In the genomic region with DNA sequence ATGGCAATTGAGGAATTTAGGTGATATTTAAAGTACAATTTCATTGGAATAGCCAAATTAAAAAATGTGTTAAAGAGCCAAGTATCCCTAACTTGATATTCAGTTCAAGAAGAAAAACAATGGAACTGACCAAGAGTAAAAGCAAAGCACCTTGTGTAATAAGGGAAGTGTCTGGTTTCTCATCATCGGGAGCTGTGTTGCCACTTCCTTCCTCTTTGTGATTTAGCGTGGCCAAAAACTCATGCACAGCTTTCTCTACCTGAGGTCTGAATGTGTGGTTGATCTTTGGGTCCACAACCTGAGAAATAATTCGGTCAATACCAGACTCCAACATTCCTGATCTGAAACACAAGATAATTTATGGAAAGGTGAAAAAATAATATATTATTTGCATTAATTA, we compare ENCODE assay signal across 10 cellular contexts.
DNase-seq lines count a peak whose midpoint lies in the region; ATAC-seq, FAIRE-seq and TF ChIP-seq lines count a peak whose summit lies in the region.
"Had no signal": no experiment of that assay in that cellular context is flagged by ENCODE, and none has a peak within 500 bp of the region (broad histone marks: within the 10 kb centered on the region; RNA-seq: fewer than 3 reads in every experiment).

No MANE protein-coding gene starts in this region.

- DNase-seq in GM19239 (ENCODE audit: insufficient read length, low spot score) (no peak), MV-4-11 (lab: John Stamatoyannopoulos, UW) (peak; percentile 72), amniotic stem cell (lab: John Stamatoyannopoulos, UW) (no peak), ecto neural progenitor cell (ENCODE audit: low spot score) (no peak), NCI-H69 (lab: John Stamatoyannopoulos, UW) (no peak), NCI-H510A (lab: John Stamatoyannopoulos, UW) (no peak)
- DNase-seq: foreskin melanocyte had no signal

- TF ChIP-seq CTCF in neutrophil (IDR thresholded peaks at IDR 0.05): no peak

- peak; percentile 87 for FAIRE-seq in GM19239 (lab: Jason Lieb, UNC)

- no peaks in the 10 kb centered on the region for H3K27me3 ChIP-seq in neutrophil

- H3K36me3 ChIP-seq in neutrophil: peaks cover 55% of the 10 kb centered on the region

- peaks cover 53 to 62% of the 10 kb centered on the region in 2 experiments for H3K4me1 ChIP-seq in neutrophil (ENCODE audit: control insufficient read depth in 1 of 2, insufficient read depth in 1 of 2, low read depth in 1 of 2, low read length in 1 of 2)

- H3K4me3 ChIP-seq in neutrophil (ENCODE audit: low read depth in 1 of 2, low read length in 1 of 2): peak overlapping the region; percentile 31 to 52

- H3K27ac ChIP-seq in neutrophil: peak overlapping the region; percentile 95
- H3K27ac ChIP-seq: KMS-11 had no signal

- peak; percentile 60 for ATAC-seq in HG02870 (IDR thresholded peaks at IDR 0.05; ENCODE audit: unreplicated experiment)

- H3K9me3 ChIP-seq in neutrophil: no peaks in the 10 kb centered on the region
